ENCODE assay signal across 22 cellular contexts in the genomic region with DNA sequence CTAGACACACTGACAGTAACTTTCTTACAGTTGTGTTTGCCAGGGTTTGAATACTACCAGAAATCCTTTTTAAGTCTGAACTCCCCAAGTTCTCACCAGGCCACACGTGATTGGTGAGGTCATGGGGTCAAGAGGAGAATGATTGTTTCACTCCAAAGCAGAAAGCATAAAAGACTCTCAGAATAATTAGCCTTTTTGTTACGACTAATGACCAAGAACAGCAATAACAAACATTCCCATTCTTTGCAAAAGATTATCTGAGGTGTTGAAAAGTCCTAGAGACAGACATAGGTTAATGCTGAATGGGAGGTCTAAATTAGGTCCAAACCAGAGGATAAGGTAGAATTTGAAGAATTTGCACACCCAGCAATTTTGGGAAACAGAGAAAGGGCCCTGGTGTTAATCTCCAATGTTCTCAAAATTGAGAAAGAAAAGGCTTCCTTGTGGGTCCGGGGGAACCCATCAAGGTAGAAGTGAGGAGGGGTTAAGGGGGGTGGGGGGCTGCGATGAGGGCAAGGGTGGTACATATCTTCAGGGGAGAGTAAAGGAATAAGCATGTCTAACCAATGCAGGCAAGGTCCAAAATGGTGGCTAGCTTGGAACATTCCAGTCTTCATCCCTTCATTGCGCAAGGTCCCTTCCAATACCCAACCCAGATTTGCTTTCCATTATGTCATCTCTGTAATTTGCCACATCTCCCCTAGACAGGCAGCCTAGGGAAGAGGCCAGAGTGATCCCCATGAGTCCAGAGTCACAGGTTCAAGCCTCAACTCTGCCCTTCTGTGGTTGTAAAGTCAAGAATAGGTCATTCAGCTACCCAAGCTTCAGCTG.
"Had no signal": no experiment of that assay in that cellular context is flagged by ENCODE, and none has a peak within 500 bp of the region (broad histone marks: within the 10 kb centered on the region; RNA-seq: fewer than 3 reads in every experiment).

No MANE protein-coding gene starts in this region.

- DNase-seq: colonic mucosa; dermis blood vessel endothelial cell; heart left ventricle; hippocampal formation; left colon; left ventricle myocardium superior; mesenchymal stem cell; midbrain; retina; stimulated activated CD4-positive, alpha-beta T cell treated with anti-CD3 and anti-CD28 coated beads, Interleukin-2, amount 100 ng/mL, for 24 hours; stimulated activated CD4-positive, alpha-beta T cell treated with anti-CD3 and anti-CD28 coated beads, Interleukin-4, amount 100 ng/mL, for 4 hours; stimulated activated naive B cell treated with anti-CD40 and anti-IgM and Interleukin-4, amounts not matched to agents 10 μg/mL and 1 μg/mL and 100 μg/mL, for 72 hours; stimulated activated naive CD8-positive, alpha-beta T cell treated with anti-CD3 and anti-CD28 coated beads, Interleukin-15, amount 100 ng/mL, for 72 hours; trophoblast cell had no signal

- H3K9me3 ChIP-seq: colonic mucosa, heart left ventricle, prostate gland, thoracic aorta had no signal

- H2AFZ ChIP-seq: parathyroid adenoma had no signal

- H3K27ac Mint-ChIP-seq: natural killer cell treated with Interleukin-12 subunit alpha and Interleukin-12 subunit beta and Interleukin-15 and Interleukin-18, amount 100 ng/mL, for 72 hours; stimulated activated naive B cell treated with anti-CD40 and anti-IgM and Interleukin-4, amounts not matched to agents 10 μg/mL and 1 μg/mL and 100 μg/mL, for 72 hours; stimulated activated naive CD8-positive, alpha-beta T cell treated with anti-CD3 and anti-CD28 coated beads, Interleukin-15, amount 100 ng/mL, for 72 hours had no signal

- ATAC-seq: heart left ventricle; left colon; left ventricle myocardium superior; natural killer cell treated with Interleukin-12 subunit alpha and Interleukin-12 subunit beta and Interleukin-15 and Interleukin-18, amount 100 ng/mL, for 72 hours; sciatic nerve; stimulated activated naive B cell treated with anti-CD40 and anti-IgM and Interleukin-4, amounts not matched to agents 10 μg/mL and 1 μg/mL and 100 μg/mL, for 72 hours; stimulated activated naive CD8-positive, alpha-beta T cell treated with anti-CD3 and anti-CD28 coated beads, Interleukin-15, amount 100 ng/mL, for 72 hours had no signal

- H3K9ac ChIP-seq: parathyroid adenoma had no signal

- H3K4me3 Mint-ChIP-seq: natural killer cell treated with Interleukin-12 subunit alpha and Interleukin-12 subunit beta and Interleukin-15 and Interleukin-18, amount 100 ng/mL, for 72 hours; stimulated activated naive B cell treated with anti-CD40 and anti-IgM and Interleukin-4, amounts not matched to agents 10 μg/mL and 1 μg/mL and 100 μg/mL, for 72 hours; stimulated activated naive CD8-positive, alpha-beta T cell treated with anti-CD3 and anti-CD28 coated beads, Interleukin-15, amount 100 ng/mL, for 72 hours had no signal

- H3K4me1 ChIP-seq: colonic mucosa, prostate gland had no signal

- H3K4me1 Mint-ChIP-seq: stimulated activated naive CD8-positive, alpha-beta T cell treated with anti-CD3 and anti-CD28 coated beads, Interleukin-15, amount 100 ng/mL, for 72 hours had no signal

- H3K36me3 ChIP-seq: colonic mucosa, heart left ventricle, prostate gland, thoracic aorta had no signal

- H3K27me3 ChIP-seq: colonic mucosa, heart left ventricle had no signal

- H3K4me3 ChIP-seq: colonic mucosa, heart left ventricle, lung, prostate gland, skin epidermis, thoracic aorta had no signal

- H3K9me3 Mint-ChIP-seq: natural killer cell treated with Interleukin-12 subunit alpha and Interleukin-12 subunit beta and Interleukin-15 and Interleukin-18, amount 100 ng/mL, for 72 hours; stimulated activated naive B cell treated with anti-CD40 and anti-IgM and Interleukin-4, amounts not matched to agents 10 μg/mL and 1 μg/mL and 100 μg/mL, for 72 hours; stimulated activated naive CD8-positive, alpha-beta T cell treated with anti-CD3 and anti-CD28 coated beads, Interleukin-15, amount 100 ng/mL, for 72 hours had no signal

- FAIRE-seq: frontal cortex had no signal

- H3K36me3 Mint-ChIP-seq: natural killer cell treated with Interleukin-12 subunit alpha and Interleukin-12 subunit beta and Interleukin-15 and Interleukin-18, amount 100 ng/mL, for 72 hours; stimulated activated naive B cell treated with anti-CD40 and anti-IgM and Interleukin-4, amounts not matched to agents 10 μg/mL and 1 μg/mL and 100 μg/mL, for 72 hours had no signal

- H3K27me3 Mint-ChIP-seq: stimulated activated naive CD8-positive, alpha-beta T cell treated with anti-CD3 and anti-CD28 coated beads, Interleukin-15, amount 100 ng/mL, for 72 hours had no signal

- H3K79me2 ChIP-seq: parathyroid adenoma had no signal

- H3K27ac ChIP-seq: colonic mucosa, heart left ventricle, parathyroid adenoma, prostate gland, skin epidermis, thoracic aorta had no signal
